In genomic region chr5:87121315-87122170, GRCh38 we compare ENCODE assay signal across 8 cellular contexts.
DNase-seq lines count a peak whose midpoint lies in the region; ATAC-seq and TF ChIP-seq lines count a peak whose summit lies in the region.

No MANE protein-coding gene starts in this region.

- DNase-seq in AG04450 (ENCODE audit: low read depth, low spot score) (peak; percentile 66), SIG-M5 (lab: John Stamatoyannopoulos, UW) (peak; percentile 19), astrocyte of the cerebellum (ENCODE audit: low read depth) (peak; percentile 75), lung microvascular endothelial cell (ENCODE audit: low read depth in 2 of 2) (peak; percentile 73 to 91), NCI-H2107 (lab: John Stamatoyannopoulos, UW) (no peak), NCI-H1092 treated with DMSO at 0.1 percent for 48 hours (lab: John Stamatoyannopoulos, UW) (no peak)

- CTCF ChIA-PET in AG04450 (lab: Charles Lee): no interaction called here

- H3K4me3 ChIP-seq in AG04450 (ENCODE audit: low read depth, low read length) (no peak overlapping the region), astrocyte of the cerebellum (ENCODE audit: low read depth, low read length) (no peak overlapping the region)

- peak overlapping the region; percentile 52 for H3K27ac ChIP-seq in AG04450 (ENCODE audit: low read depth, low read length)

- ATAC-seq in GM18873 (IDR thresholded peaks at IDR 0.05; ENCODE audit: low FRiP score, unreplicated experiment) (peak; percentile 78), HG03103 (IDR thresholded peaks at IDR 0.05; ENCODE audit: low read depth, unreplicated experiment) (peak; percentile 70)

- H3K27me3 ChIP-seq in AG04450 (ENCODE audit: control insufficient read depth, insufficient read depth, low read length): no peaks in the 10 kb centered on the region

- POLR2A ChIA-PET in AG04450 (lab: Yijun Ruan, JAX): interaction anchor here (0.6 to 1.1 kb wide), 2 partner anchors 24 to 43 kb away, joined by 3 to 4 read pairs; no protein-coding TSS in a partner anchor

- TF ChIP-seq CTCF in AG04450 (IDR thresholded peaks at IDR 0.05; ENCODE audit: low read depth, low read length) (no peak), astrocyte of the cerebellum (IDR thresholded peaks at IDR 0.05; ENCODE audit: low read depth, low read length, missing control alignments) (no peak)

- peaks cover 3% of the 10 kb centered on the region; the same call in 1 of the 2 replicates for H3K9me3 ChIP-seq in AG04450 (ENCODE audit: control insufficient read depth, insufficient read depth, low read length)

- in situ Hi-C loops in astrocyte of the cerebellum (cut with HindIII; ENCODE audit: low sequenced_read_pairs): no loop called here

Comparison
In these comparisons a context has a peak if more than half of its experiments do, and no peak if none do; other contexts are left out.
1. DNase-seq: peak in AG04450 (single experiment), SIG-M5 (single experiment), astrocyte of the cerebellum (single experiment) and lung microvascular endothelial cell (2 of 2); none in NCI-H2107 (single experiment) and NCI-H1092 treated with DMSO at 0.1 percent for 48 hours (single experiment).